2 cellular contexts compared by ENCODE assay signal in the genomic region with DNA sequence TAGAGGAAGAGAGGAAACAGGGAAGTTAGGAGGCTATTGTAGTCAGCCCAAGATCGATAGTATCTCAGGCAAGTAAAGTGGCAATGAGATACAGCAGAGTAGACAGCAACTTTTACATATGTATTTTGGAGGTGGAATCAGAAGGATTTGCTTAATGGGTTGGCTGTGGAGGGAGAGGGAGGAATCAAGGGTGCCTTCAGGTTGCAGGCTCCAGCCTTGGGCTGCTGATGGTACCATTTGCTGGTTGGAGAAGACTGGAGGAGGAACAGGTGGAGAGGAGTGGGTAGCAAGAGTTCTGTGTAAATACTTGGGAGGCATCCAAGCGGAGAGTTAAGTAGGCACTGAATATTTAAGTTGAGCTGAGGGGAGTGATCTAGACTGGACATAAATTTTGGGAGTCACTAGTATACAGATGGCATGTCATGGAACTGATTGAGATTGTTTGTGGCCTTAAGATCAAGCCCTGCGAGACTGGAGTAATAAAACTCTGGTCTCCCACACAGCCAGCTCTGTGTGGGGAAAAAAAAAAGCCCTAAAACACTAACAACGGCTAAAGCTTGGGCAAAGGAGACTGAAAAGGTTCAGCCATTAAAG.
TF ChIP-seq lines count a peak whose summit lies in the region.

No MANE protein-coding gene starts in this region.

TF ChIP-seq in SK-N-SH, 30 proteins besides CTCF, POLR2A, EP300 and RAD21 (continued from another document):
- TF ChIP-seq, protein P1, sequence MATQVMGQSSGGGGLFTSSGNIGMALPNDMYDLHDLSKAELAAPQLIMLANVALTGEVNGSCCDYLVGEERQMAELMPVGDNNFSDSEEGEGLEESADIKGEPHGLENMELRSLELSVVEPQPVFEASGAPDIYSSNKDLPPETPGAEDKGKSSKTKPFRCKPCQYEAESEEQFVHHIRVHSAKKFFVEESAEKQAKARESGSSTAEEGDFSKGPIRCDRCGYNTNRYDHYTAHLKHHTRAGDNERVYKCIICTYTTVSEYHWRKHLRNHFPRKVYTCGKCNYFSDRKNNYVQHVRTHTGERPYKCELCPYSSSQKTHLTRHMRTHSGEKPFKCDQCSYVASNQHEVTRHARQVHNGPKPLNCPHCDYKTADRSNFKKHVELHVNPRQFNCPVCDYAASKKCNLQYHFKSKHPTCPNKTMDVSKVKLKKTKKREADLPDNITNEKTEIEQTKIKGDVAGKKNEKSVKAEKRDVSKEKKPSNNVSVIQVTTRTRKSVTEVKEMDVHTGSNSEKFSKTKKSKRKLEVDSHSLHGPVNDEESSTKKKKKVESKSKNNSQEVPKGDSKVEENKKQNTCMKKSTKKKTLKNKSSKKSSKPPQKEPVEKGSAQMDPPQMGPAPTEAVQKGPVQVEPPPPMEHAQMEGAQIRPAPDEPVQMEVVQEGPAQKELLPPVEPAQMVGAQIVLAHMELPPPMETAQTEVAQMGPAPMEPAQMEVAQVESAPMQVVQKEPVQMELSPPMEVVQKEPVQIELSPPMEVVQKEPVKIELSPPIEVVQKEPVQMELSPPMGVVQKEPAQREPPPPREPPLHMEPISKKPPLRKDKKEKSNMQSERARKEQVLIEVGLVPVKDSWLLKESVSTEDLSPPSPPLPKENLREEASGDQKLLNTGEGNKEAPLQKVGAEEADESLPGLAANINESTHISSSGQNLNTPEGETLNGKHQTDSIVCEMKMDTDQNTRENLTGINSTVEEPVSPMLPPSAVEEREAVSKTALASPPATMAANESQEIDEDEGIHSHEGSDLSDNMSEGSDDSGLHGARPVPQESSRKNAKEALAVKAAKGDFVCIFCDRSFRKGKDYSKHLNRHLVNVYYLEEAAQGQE (IDR thresholded peaks at IDR 0.05; ENCODE audit: low read depth, low read length) = no peak
- TF ChIP-seq, protein P2, sequence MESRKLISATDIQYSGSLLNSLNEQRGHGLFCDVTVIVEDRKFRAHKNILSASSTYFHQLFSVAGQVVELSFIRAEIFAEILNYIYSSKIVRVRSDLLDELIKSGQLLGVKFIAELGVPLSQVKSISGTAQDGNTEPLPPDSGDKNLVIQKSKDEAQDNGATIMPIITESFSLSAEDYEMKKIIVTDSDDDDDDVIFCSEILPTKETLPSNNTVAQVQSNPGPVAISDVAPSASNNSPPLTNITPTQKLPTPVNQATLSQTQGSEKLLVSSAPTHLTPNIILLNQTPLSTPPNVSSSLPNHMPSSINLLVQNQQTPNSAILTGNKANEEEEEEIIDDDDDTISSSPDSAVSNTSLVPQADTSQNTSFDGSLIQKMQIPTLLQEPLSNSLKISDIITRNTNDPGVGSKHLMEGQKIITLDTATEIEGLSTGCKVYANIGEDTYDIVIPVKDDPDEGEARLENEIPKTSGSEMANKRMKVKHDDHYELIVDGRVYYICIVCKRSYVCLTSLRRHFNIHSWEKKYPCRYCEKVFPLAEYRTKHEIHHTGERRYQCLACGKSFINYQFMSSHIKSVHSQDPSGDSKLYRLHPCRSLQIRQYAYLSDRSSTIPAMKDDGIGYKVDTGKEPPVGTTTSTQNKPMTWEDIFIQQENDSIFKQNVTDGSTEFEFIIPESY (IDR thresholded peaks at IDR 0.05; ENCODE audit: borderline replicate concordance, low read depth) = no peak
- TF ChIP-seq, protein P3, sequence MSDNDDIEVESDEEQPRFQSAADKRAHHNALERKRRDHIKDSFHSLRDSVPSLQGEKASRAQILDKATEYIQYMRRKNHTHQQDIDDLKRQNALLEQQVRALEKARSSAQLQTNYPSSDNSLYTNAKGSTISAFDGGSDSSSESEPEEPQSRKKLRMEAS (IDR thresholded peaks at IDR 0.05; ENCODE audit: low read depth) = no peak
- TF ChIP-seq TAF1 (IDR thresholded peaks at IDR 0.05; ENCODE audit: borderline replicate concordance, low read depth, low read length) (no peak), RFX5 (IDR thresholded peaks at IDR 0.05; ENCODE audit: low read length) (no peak), TEAD4 (IDR thresholded peaks at IDR 0.05; ENCODE audit: borderline replicate concordance, insufficient read depth) (no peak), RXRA (IDR thresholded peaks at IDR 0.05; ENCODE audit: borderline replicate concordance, low read depth) (no peak), SIN3A (IDR thresholded peaks at IDR 0.05; ENCODE audit: borderline replicate concordance, low read depth, low read length) (no peak), JUND (IDR thresholded peaks at IDR 0.05) (no peak)
- TF ChIP-seq, protein P4, sequence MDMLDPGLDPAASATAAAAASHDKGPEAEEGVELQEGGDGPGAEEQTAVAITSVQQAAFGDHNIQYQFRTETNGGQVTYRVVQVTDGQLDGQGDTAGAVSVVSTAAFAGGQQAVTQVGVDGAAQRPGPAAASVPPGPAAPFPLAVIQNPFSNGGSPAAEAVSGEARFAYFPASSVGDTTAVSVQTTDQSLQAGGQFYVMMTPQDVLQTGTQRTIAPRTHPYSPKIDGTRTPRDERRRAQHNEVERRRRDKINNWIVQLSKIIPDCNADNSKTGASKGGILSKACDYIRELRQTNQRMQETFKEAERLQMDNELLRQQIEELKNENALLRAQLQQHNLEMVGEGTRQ (IDR thresholded peaks at IDR 0.05; ENCODE audit: borderline replicate concordance, low read depth, low read length) = no peak

TF ChIP-seq in SK-N-SH treated with all-trans-retinoic acid at 6 μM for 48 hours, 23 proteins besides CTCF, POLR2A, EP300 and RAD21 (continued from another document):
- TF ChIP-seq TOX (CRISPR knock-in tag; IDR thresholded peaks at IDR 0.05; ENCODE audit: borderline replicate concordance) = no peak
- TF ChIP-seq ZC3H10 (CRISPR knock-in tag; IDR thresholded peaks at IDR 0.05) = no peak
- TF ChIP-seq BACH2 (CRISPR knock-in tag; IDR thresholded peaks at IDR 0.05; ENCODE audit: borderline replicate concordance) = no peak
- no peak for TF ChIP-seq ZNF565 (CRISPR knock-in tag; conservative IDR thresholded peaks at IDR 0.05; ENCODE audit: low read depth)
- TF ChIP-seq RARB (CRISPR knock-in tag; IDR thresholded peaks at IDR 0.05) = no peak
- no peak for TF ChIP-seq ZNF70 (CRISPR knock-in tag; IDR thresholded peaks at IDR 0.05)
- no peak for TF ChIP-seq ZFP30 (CRISPR knock-in tag; IDR thresholded peaks at IDR 0.05)
